Comparison of ENCODE assay signal across 8 cellular contexts in the genomic region with DNA sequence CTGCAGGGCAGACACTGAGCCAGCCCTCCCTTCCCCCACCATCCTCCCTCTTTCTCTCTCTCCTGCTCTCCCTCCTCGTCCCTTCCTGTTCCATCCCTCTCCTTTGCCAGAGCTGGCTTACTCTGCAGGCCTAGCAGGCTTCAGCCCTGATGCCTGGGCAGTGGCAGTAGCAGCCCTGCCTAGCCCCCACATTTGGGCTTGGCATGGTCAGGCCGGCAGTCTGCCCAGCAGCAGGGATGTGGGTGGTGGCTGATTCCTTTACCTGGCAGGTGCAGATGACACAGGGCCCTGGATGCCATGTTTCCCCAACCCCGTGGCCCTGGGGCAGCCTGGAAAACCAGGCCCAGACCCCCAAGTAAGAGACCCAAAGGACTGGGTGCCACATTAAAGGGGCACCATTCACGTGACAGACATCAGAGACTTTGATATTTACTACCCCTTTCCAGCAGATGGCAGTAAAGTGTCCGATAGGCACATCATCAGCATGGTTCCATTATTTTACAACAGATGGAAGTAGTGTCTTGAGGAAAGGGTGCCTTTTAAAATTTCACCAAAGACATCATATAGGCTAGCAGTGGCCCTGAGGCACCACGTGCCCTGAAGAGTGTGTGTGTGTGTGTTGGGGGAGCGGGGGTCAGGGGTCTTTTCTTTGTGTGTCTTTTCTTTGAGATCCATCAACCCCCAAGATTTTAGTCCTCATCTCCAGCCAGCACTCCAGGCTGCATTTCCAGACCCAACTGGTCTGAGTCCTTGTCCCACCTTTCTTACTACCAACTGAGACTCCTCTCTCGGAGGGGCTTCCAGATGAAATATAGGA. TPM values are rescaled to one million over a fixed set of nuclear protein-coding genes. Genes with fewer than 3 reads are reported as not detected.
DNase-seq lines count a peak whose midpoint lies in the region; ATAC-seq and TF ChIP-seq lines count a peak whose summit lies in the region.

No MANE protein-coding gene starts in this region.

- CTCF ChIA-PET in activated CD8-positive, alpha-beta T cell treated with anti-CD3 and anti-CD28 coated beads, Interleukin-2, amount 10 ng/mL, durations not matched to agents 7 days and 5 days (lab: Charles Lee): interaction anchor here (1.1 to 3.4 kb wide), 3 partner anchors 29 to 187 kb away, joined by 3 to 23 read pairs (median 6); no protein-coding TSS in a partner anchor

- peaks cover 3% of the 10 kb centered on the region for H3K4me1 Mint-ChIP-seq in activated CD8-positive, alpha-beta T cell treated with anti-CD3 and anti-CD28 coated beads, Interleukin-2, amount 10 ng/mL, durations not matched to agents 7 days and 5 days (ENCODE audit: low read depth)
- H3K4me1 Mint-ChIP-seq in glutamatergic neuron (ENCODE audit: low read depth, unreplicated experiment): peaks cover 6% of the 10 kb centered on the region

- peak; percentile 44 for DNase-seq in DMS114 treated with DMSO at 0.1 percent for 48 hours (lab: John Stamatoyannopoulos, UW; ENCODE audit: unreplicated experiment)
- DNase-seq in NCI-H2029 (lab: John Stamatoyannopoulos, UW): peak; percentile 38
- DNase-seq in activated CD8-positive, alpha-beta T cell treated with anti-CD3 and anti-CD28 coated beads, Interleukin-2, amount 10 ng/mL, durations not matched to agents 7 days and 5 days: peak; percentile 52
- no peak for DNase-seq in glutamatergic neuron
- DNase-seq in retinal pigment epithelial cell (ENCODE audit: low read depth): no peak
- no peak for DNase-seq in NK-92 (lab: John Stamatoyannopoulos, UW; ENCODE audit: unreplicated experiment)

- no peak overlapping the region for H3K4me3 ChIP-seq in retinal pigment epithelial cell (ENCODE audit: low read length)

- H3K4me3 Mint-ChIP-seq in activated CD8-positive, alpha-beta T cell treated with anti-CD3 and anti-CD28 coated beads, Interleukin-2, amount 10 ng/mL, durations not matched to agents 7 days and 5 days: no peak overlapping the region
- H3K4me3 Mint-ChIP-seq in glutamatergic neuron (ENCODE audit: unreplicated experiment): no peak overlapping the region

- H3K27me3 Mint-ChIP-seq in activated CD8-positive, alpha-beta T cell treated with anti-CD3 and anti-CD28 coated beads, Interleukin-2, amount 10 ng/mL, durations not matched to agents 7 days and 5 days (ENCODE audit: low read depth): peaks cover 19% of the 10 kb centered on the region
- H3K27me3 Mint-ChIP-seq in glutamatergic neuron (ENCODE audit: unreplicated experiment): peaks cover 7% of the 10 kb centered on the region

- POLR2A ChIA-PET in activated CD8-positive, alpha-beta T cell treated with anti-CD3 and anti-CD28 coated beads, Interleukin-2, amount 10 ng/mL, durations not matched to agents 7 days and 5 days (lab: Charles Lee): no interaction called here

- no peaks in the 10 kb centered on the region for H3K9me3 Mint-ChIP-seq in activated CD8-positive, alpha-beta T cell treated with anti-CD3 and anti-CD28 coated beads, Interleukin-2, amount 10 ng/mL, durations not matched to agents 7 days and 5 days (ENCODE audit: insufficient read depth)
- peaks cover 8% of the 10 kb centered on the region for H3K9me3 Mint-ChIP-seq in glutamatergic neuron (ENCODE audit: unreplicated experiment)

- no peaks in the 10 kb centered on the region for H3K36me3 Mint-ChIP-seq in activated CD8-positive, alpha-beta T cell treated with anti-CD3 and anti-CD28 coated beads, Interleukin-2, amount 10 ng/mL, durations not matched to agents 7 days and 5 days (ENCODE audit: low read depth)
- H3K36me3 Mint-ChIP-seq in glutamatergic neuron (ENCODE audit: unreplicated experiment): no peaks in the 10 kb centered on the region

- H3K27ac Mint-ChIP-seq in activated CD8-positive, alpha-beta T cell treated with anti-CD3 and anti-CD28 coated beads, Interleukin-2, amount 10 ng/mL, durations not matched to agents 7 days and 5 days: no peak overlapping the region
- no peak overlapping the region for H3K27ac Mint-ChIP-seq in glutamatergic neuron (ENCODE audit: unreplicated experiment)

- TF ChIP-seq CTCF in glutamatergic neuron (IDR thresholded peaks at IDR 0.05; ENCODE audit: partially characterized antibody, unreplicated experiment) (peak; percentile 65), retinal pigment epithelial cell (conservative IDR thresholded peaks at IDR 0.05; ENCODE audit: low read depth, low read length) (peak; percentile 62)

- peak; percentile 59 for ATAC-seq in GM19397 (IDR thresholded peaks at IDR 0.05; ENCODE audit: unreplicated experiment)
- peak; percentile 72 for ATAC-seq in activated CD8-positive, alpha-beta T cell treated with anti-CD3 and anti-CD28 coated beads, Interleukin-2, amount 10 ng/mL, durations not matched to agents 7 days and 5 days
- no peak for ATAC-seq in GM18517 (IDR thresholded peaks at IDR 0.05; ENCODE audit: unreplicated experiment)

RNA-seq across cellular contexts. Expression of a gene that starts 5.9 kb away (rescaled TPM):
- under 1 TPM in 1 of 2 experiments, not detected in 1; 0.21 TPM for total RNA-seq in activated CD8-positive, alpha-beta T cell treated with anti-CD3 and anti-CD28 coated beads, Interleukin-2, amount 10 ng/mL, durations not matched to agents 7 days and 5 days
- total RNA-seq in glutamatergic neuron (ENCODE audit: unreplicated experiment): 2.2 TPM

RNA-seq across cellular contexts. Expression of a gene that starts 33.1 kb away (rescaled TPM):
- total RNA-seq in activated CD8-positive, alpha-beta T cell treated with anti-CD3 and anti-CD28 coated beads, Interleukin-2, amount 10 ng/mL, durations not matched to agents 7 days and 5 days: 1 to 10 TPM; 7.4 to 8.0 TPM
- total RNA-seq in glutamatergic neuron (ENCODE audit: unreplicated experiment): not detected

RNA-seq across cellular contexts. Expression of a gene that starts 41.9 kb away (rescaled TPM):
- 100 to 1,000 TPM; 130 to 138 TPM for total RNA-seq in activated CD8-positive, alpha-beta T cell treated with anti-CD3 and anti-CD28 coated beads, Interleukin-2, amount 10 ng/mL, durations not matched to agents 7 days and 5 days
- total RNA-seq in glutamatergic neuron (ENCODE audit: unreplicated experiment): 133 TPM

Comparison
In these comparisons a context has a peak if more than half of its experiments do, and no peak if none do; other contexts are left out.
1. DNase-seq: peak in DMS114 treated with DMSO at 0.1 percent for 48 hours (single experiment), NCI-H2029 (single experiment) and activated CD8-positive, alpha-beta T cell treated with anti-CD3 and anti-CD28 coated beads, Interleukin-2, amount 10 ng/mL, durations not matched to agents 7 days and 5 days (single experiment); none in glutamatergic neuron (single experiment), retinal pigment epithelial cell (single experiment) and NK-92 (single experiment).